ENCODE assay signal across 8 cellular contexts in genomic region chr7:23597064-23597907, GRCh38. TPM values are rescaled to one million over a fixed set of nuclear protein-coding genes. Genes with fewer than 3 reads are reported as not detected.
DNase-seq lines count a peak whose midpoint lies in the region; ATAC-seq and TF ChIP-seq lines count a peak whose summit lies in the region.

A gene with protein sequence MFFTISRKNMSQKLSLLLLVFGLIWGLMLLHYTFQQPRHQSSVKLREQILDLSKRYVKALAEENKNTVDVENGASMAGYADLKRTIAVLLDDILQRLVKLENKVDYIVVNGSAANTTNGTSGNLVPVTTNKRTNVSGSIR (plus strand): TSS chr7:23597382. CDS start chr7:23611316, 13,934 bp downstream.

- DNase-seq in CD1c-positive myeloid dendritic cell (ENCODE audit: extremely low spot score) (peak; percentile 95), NCI-H748 (lab: John Stamatoyannopoulos, UW; ENCODE audit: unreplicated experiment) (peak; percentile 96), lung microvascular endothelial cell (ENCODE audit: low read depth in 2 of 2) (peak; percentile 91 to 93)
- DNase-seq in activated CD8-positive, alpha-beta T cell treated with anti-CD3 and anti-CD28 coated beads for 36 hours = peak; percentile 87
- DNase-seq in effector CD4-positive, alpha-beta T cell = peak; percentile 79
- DNase-seq in stimulated activated CD4-positive, alpha-beta T cell treated with anti-CD3 and anti-CD28 coated beads, TNF-alpha, amount 100 ng/mL, for 4 hours (ENCODE audit: low read depth in 3 of 3) = peak; percentile 63 to 74 (median 70)

- H3K4me3 Mint-ChIP-seq in activated CD8-positive, alpha-beta T cell treated with anti-CD3 and anti-CD28 coated beads for 36 hours = peak within 1 kb of the TSS; percentile 83

- H3K27ac Mint-ChIP-seq in activated CD8-positive, alpha-beta T cell treated with anti-CD3 and anti-CD28 coated beads for 36 hours = peak within 1 kb of the TSS; percentile 61

- POLR2A ChIA-PET in activated CD8-positive, alpha-beta T cell treated with anti-CD3 and anti-CD28 coated beads for 36 hours (lab: Charles Lee) = interaction anchor here (0.6 to 2.3 kb wide), 5 partner anchors 10 to 67 kb away, joined by 3 to 6 read pairs (median 3); no protein-coding TSS in a partner anchor

- TF ChIP-seq CTCF in activated CD8-positive, alpha-beta T cell treated with anti-CD3 and anti-CD28 coated beads for 36 hours (IDR thresholded peaks at IDR 0.05) = no peak

- peaks cover 63% of the 10 kb centered on the region for H3K4me1 Mint-ChIP-seq in activated CD8-positive, alpha-beta T cell treated with anti-CD3 and anti-CD28 coated beads for 36 hours (ENCODE audit: low read depth)

- intact Hi-C loops in activated CD8-positive, alpha-beta T cell treated with anti-CD3 and anti-CD28 coated beads for 36 hours (cut with micrococcal nuclease) = loop anchor here (5.0 kb wide), 1 partner anchor 65 kb away; the partner anchor contains the start of gene TRA2A

- peaks cover 2% of the 10 kb centered on the region for H3K27me3 Mint-ChIP-seq in activated CD8-positive, alpha-beta T cell treated with anti-CD3 and anti-CD28 coated beads for 36 hours

- H3K9me3 Mint-ChIP-seq in activated CD8-positive, alpha-beta T cell treated with anti-CD3 and anti-CD28 coated beads for 36 hours = peaks cover 6% of the 10 kb centered on the region

- peaks cover 3% of the 10 kb centered on the region for H3K36me3 Mint-ChIP-seq in activated CD8-positive, alpha-beta T cell treated with anti-CD3 and anti-CD28 coated beads for 36 hours (ENCODE audit: low read depth)

- CTCF ChIA-PET in activated CD8-positive, alpha-beta T cell treated with anti-CD3 and anti-CD28 coated beads for 36 hours (lab: Charles Lee) = interaction anchor here (0.9 to 2.7 kb wide), 6 partner anchors 8 to 115 kb away, joined by 3 to 13 read pairs (median 5); no protein-coding TSS in a partner anchor

- peak; percentile 81 for ATAC-seq in GM19395 (IDR thresholded peaks at IDR 0.05; ENCODE audit: unreplicated experiment)
- peak; percentile 52 for ATAC-seq in HG03558 (IDR thresholded peaks at IDR 0.05; ENCODE audit: extremely low read depth, unreplicated experiment)
- peak; percentile 78 for ATAC-seq in activated CD8-positive, alpha-beta T cell treated with anti-CD3 and anti-CD28 coated beads for 36 hours

RNA-seq across cellular contexts. Expression of the gene that starts here (rescaled TPM):
- total RNA-seq in activated CD8-positive, alpha-beta T cell treated with anti-CD3 and anti-CD28 coated beads for 36 hours = 1 to 10 TPM; 5.5 to 6.5 TPM
- total RNA-seq in lung microvascular endothelial cell = 13.9 and 20.8 TPM in 2 replicates

Comparison
In these comparisons a context has a peak if more than half of its experiments do, and no peak if none do; other contexts are left out.
1. Peak in every context shown above with its lines: DNase-seq and ATAC-seq.